In the genomic region with DNA sequence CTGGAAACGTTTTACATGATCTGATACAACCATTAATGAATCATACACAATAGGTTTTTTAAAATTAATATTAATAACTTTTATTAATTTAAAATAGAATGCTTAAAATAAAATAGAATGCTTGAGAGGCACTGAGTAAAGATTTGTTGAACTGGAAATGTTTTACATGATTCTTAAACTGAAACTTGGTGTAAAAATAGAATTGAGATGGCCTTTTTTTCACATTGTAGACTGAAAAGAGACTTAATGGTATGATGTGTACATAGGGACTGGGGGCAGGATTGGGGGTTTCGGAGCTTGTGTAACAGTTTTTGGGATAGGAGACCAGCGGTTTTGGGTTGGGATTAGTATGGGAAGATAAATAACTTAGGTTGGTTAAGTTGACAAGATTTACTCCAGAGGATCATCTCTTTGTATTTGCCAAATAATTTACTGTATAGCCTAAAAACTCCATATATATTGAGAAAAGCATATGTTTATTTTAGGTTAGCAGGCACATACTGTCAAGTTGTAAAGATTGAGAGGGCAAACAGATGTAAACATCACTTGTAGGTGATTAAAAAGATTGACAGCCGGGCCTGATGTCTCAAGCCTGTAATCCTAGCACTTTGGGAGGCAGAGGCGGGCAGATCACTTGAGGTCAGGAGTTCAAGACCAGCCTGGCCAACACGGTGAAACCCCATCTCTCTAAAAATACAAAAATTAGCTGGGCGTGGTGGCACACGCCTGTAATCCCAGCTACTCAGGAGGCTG, we compare ENCODE assay signal across 1 cellular context.
TF ChIP-seq lines count a peak whose summit lies in the region.

No MANE protein-coding gene starts in this region.

TF ChIP-seq in GM12878, 131 proteins besides CTCF, POLR2A, EP300 and RAD21:
- TF ChIP-seq NR2F1 (conservative IDR thresholded peaks at IDR 0.05): 0 out of 2 replicates have a peak, but pooled peaks have one; percentile 43
- no peak for TF ChIP-seq IKZF1 (conservative IDR thresholded peaks at IDR 0.05)
- TF ChIP-seq MEF2A (IDR thresholded peaks at IDR 0.05; ENCODE audit: insufficient read depth, low read depth, low read length): peak; percentile 81; the same call in 1 of the 2 replicates
- TF ChIP-seq POLR2AphosphoS2 (IDR thresholded peaks at IDR 0.05; ENCODE audit: low read depth, low read length): no peak
- no peak for TF ChIP-seq BCL3 (IDR thresholded peaks at IDR 0.05; ENCODE audit: borderline replicate concordance, insufficient read depth, low read depth, low read length, poor library complexity, severe bottlenecking)
- TF ChIP-seq PKNOX1 (IDR thresholded peaks at IDR 0.05): peak; percentile 92
- no peak for TF ChIP-seq GATAD2B (conservative IDR thresholded peaks at IDR 0.05; ENCODE audit: low read depth)
